In genomic region chr18:8673276-8674209, GRCh38 we compare ENCODE assay signal across 12 cellular contexts. TPM values are rescaled to one million over a fixed set of nuclear protein-coding genes. Genes with fewer than 3 reads are reported as not detected.
DNase-seq lines count a peak whose midpoint lies in the region; ATAC-seq and TF ChIP-seq lines count a peak whose summit lies in the region.
"Had no signal": no experiment of that assay in that cellular context is flagged by ENCODE, and none has a peak within 500 bp of the region (broad histone marks: within the 10 kb centered on the region; RNA-seq: fewer than 3 reads in every experiment).

No MANE protein-coding gene starts in this region.

- H3K27ac Mint-ChIP-seq in osteocyte (ENCODE audit: unreplicated experiment), result no peak overlapping the region
- H3K27ac Mint-ChIP-seq: activated T-cell treated with anti-CD3 and anti-CD28 coated beads, Interleukin-2, amount 50 U/mL, for 72 hours had no signal

- no peaks in the 10 kb centered on the region for H3K27me3 Mint-ChIP-seq in osteocyte (ENCODE audit: unreplicated experiment)

- CTCF ChIA-PET in RWPE1 (lab: Yijun Ruan, JAX), result interaction anchor here (0.5 to 1.0 kb wide), 2 partner anchors 31 to 503 kb away, joined by 3 to 5 read pairs; no protein-coding TSS in a partner anchor

- no peaks in the 10 kb centered on the region for H3K36me3 Mint-ChIP-seq in osteocyte (ENCODE audit: unreplicated experiment)

- H3K4me3 Mint-ChIP-seq in osteocyte (ENCODE audit: unreplicated experiment), result no peak overlapping the region
- H3K4me3 Mint-ChIP-seq: activated T-cell treated with anti-CD3 and anti-CD28 coated beads, Interleukin-2, amount 50 U/mL, for 72 hours had no signal

- ATAC-seq in GM18520 (IDR thresholded peaks at IDR 0.05; ENCODE audit: unreplicated experiment) (peak; percentile 93), GM21529 (IDR thresholded peaks at IDR 0.05; ENCODE audit: unreplicated experiment) (peak; percentile 85), HG03280 (IDR thresholded peaks at IDR 0.05; ENCODE audit: unreplicated experiment) (peak; percentile 96)
- ATAC-seq in stimulated activated naive CD8-positive, alpha-beta T cell treated with anti-CD3 and anti-CD28 coated beads, Interleukin-15, Interleukin-2, amounts not matched to agents 100 U/mL and 50 U/mL, for 24 hours, result no peak
- ATAC-seq: activated T-cell treated with anti-CD3 and anti-CD28 coated beads, Interleukin-2, amount 50 U/mL, for 72 hours; psoas muscle had no signal

- H3K9me3 Mint-ChIP-seq in osteocyte (ENCODE audit: unreplicated experiment), result no peaks in the 10 kb centered on the region

- H3K4me1 Mint-ChIP-seq in osteocyte (ENCODE audit: unreplicated experiment), result peaks cover 5% of the 10 kb centered on the region

- peak; percentile 74 for DNase-seq in epithelial cell of esophagus (ENCODE audit: low read depth)
- DNase-seq in RWPE1 (ENCODE audit: low spot score), result no peak
- no peak for DNase-seq in osteocyte (ENCODE audit: extremely low spot score, unreplicated experiment)
- DNase-seq in MV-4-11 (lab: John Stamatoyannopoulos, UW), result no peak
- no peak for DNase-seq in stimulated activated naive CD8-positive, alpha-beta T cell treated with anti-CD3 and anti-CD28 coated beads, Interleukin-15, Interleukin-2, amounts not matched to agents 100 U/mL and 50 U/mL, for 24 hours
- DNase-seq: activated T-cell treated with anti-CD3 and anti-CD28 coated beads, Interleukin-2, amount 50 U/mL, for 72 hours; HCEC 1CT; NCI-H1436 treated with DMSO at 0.1 percent for 48 hours; psoas muscle had no signal

- POLR2A ChIA-PET in RWPE1 (lab: Yijun Ruan, JAX; ENCODE audit: low non-redundant PET), result no interaction called here

- no peak overlapping the region for H3K27ac ChIP-seq in RWPE1
- H3K27ac ChIP-seq: psoas muscle had no signal

- TF ChIP-seq CTCF in epithelial cell of esophagus (IDR thresholded peaks at IDR 0.05; ENCODE audit: insufficient read depth, low read depth, low read length, missing control alignments) (no peak), RWPE1 (conservative IDR thresholded peaks at IDR 0.05; ENCODE audit: low read depth) (no peak), osteocyte (IDR thresholded peaks at IDR 0.05) (no peak)

- no peak overlapping the region for H3K4me3 ChIP-seq in epithelial cell of esophagus (ENCODE audit: low read length)
- H3K4me3 ChIP-seq: psoas muscle had no signal

RNA-seq across cellular contexts. Expression of gene MTCL1, which starts 31.8 kb away (rescaled TPM):
- total RNA-seq in osteocyte, result 56.9 and 58.4 TPM in 2 replicates
